Comparison of ENCODE assay signal across 2 cellular contexts in the genomic region with DNA sequence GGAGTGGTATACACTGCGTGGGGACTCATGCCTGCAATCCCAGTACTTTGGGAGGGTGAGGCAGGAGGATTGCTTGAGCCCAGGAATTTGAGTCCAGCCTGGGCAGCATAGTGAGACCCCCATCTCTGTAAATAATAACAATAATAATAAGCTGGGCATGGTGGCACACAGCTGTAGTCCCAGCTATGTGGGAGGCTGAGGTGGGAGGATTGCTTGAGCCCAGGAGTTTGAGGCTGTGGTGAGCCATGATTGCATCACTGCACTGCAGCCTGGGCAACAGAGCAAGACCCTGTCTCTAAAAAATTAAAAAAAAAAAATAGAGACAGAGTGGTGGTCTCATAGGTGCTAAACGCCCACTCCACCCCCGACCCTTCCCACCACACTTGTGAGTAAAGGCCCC. TPM values are rescaled to one million over a fixed set of nuclear protein-coding genes. Genes with fewer than 3 reads are reported as not detected.
"Had no signal": no experiment of that assay in that cellular context is flagged by ENCODE, and none has a peak within 500 bp of the region (broad histone marks: within the 10 kb centered on the region; RNA-seq: fewer than 3 reads in every experiment).

No MANE protein-coding gene starts in this region.

RNA-seq across cellular contexts. Expression of gene MYH14, which starts 28.0 kb away (rescaled TPM):
- total RNA-seq: M059J, SJSA1 had no signal
